In genomic region chr20:25090492-25091429, GRCh38 we compare ENCODE assay signal across 8 cellular contexts.
DNase-seq lines count a peak whose midpoint lies in the region.

No MANE protein-coding gene starts in this region.

- DNase-seq in activated T-cell treated with anti-CD3 and anti-CD28 coated beads for 1 hour (ENCODE audit: low read depth) (peak; percentile 59), activated T-cell treated with anti-CD3 and anti-CD28 coated beads for 4 hours (no peak), NCI-H2107 treated with DMSO at 0.1 percent for 48 hours (lab: John Stamatoyannopoulos, UW; ENCODE audit: unreplicated experiment) (peak; percentile 42), UCSD-AML1 (lab: John Stamatoyannopoulos, UW; ENCODE audit: unreplicated experiment) (no peak), NCI-H187 treated with DMSO at 0.1 percent for 48 hours (lab: John Stamatoyannopoulos, UW) (no peak), GM19240 (ENCODE audit: insufficient read length, low spot score) (no peak)
- DNase-seq in activated T-cell treated with anti-CD3 and anti-CD28 coated beads, Interleukin-2, amount 50 U/mL, for 1 hour = peak; percentile 73
- DNase-seq in stimulated activated CD4-positive, alpha-beta T cell treated with anti-CD3 and anti-CD28 coated beads, Interleukin-1b, Interleukin-23, amount 100 ng/mL, for 4 hours (ENCODE audit: low read depth in 2 of 2) = peak; percentile 23 to 38

Comparison
In these comparisons a context has a peak if more than half of its experiments do, and no peak if none do; other contexts are left out.
1. DNase-seq: peak in activated T-cell treated with anti-CD3 and anti-CD28 coated beads for 1 hour (single experiment), NCI-H2107 treated with DMSO at 0.1 percent for 48 hours (single experiment), activated T-cell treated with anti-CD3 and anti-CD28 coated beads, Interleukin-2, amount 50 U/mL, for 1 hour (single experiment) and stimulated activated CD4-positive, alpha-beta T cell treated with anti-CD3 and anti-CD28 coated beads, Interleukin-1b, Interleukin-23, amount 100 ng/mL, for 4 hours (2 of 2); none in activated T-cell treated with anti-CD3 and anti-CD28 coated beads for 4 hours (single experiment), UCSD-AML1 (single experiment), NCI-H187 treated with DMSO at 0.1 percent for 48 hours (single experiment) and GM19240 (single experiment).